8 cellular contexts compared by ENCODE assay signal in the genomic region with DNA sequence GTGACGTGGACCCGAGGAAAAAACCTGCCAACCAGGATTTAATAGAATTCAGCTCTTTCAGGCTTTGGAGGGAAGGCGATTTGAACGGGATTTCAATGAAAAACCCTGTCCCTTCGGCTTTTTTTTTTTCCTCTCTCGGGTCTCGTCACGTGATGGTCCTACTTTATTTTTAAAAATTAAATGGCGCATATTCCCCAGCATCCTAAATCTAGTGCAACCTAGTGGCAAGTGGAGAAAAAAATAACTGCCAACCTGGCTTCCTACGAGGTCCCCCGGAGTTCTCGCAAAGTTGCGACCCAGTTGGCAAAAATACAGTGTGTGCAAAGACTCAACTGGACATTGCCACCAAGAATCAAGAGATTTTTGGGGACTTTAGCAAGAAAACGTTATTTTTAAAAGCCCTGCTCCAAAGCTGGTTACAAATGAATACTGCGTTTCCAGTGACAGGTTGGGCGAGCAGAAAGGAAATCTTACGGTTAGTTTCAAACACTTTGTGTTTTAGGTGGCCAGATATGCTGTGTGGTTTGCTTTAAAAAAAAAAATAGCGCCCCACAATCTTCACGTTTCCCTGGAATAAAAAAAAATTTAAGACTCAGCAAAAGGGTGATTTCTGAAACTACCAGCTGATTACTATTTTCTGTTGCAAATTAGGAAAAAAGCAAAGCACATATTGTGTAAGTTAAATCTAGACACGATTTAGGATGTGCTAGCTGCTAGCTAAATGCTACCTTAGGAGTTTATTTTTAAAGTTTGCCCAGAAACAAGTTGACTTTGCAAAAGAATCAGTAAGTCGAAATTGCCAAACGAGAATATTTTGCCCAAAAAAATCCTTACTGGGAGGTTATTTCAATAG. TPM values are rescaled to one million over a fixed set of nuclear protein-coding genes. Genes with fewer than 3 reads are reported as not detected.
DNase-seq lines count a peak whose midpoint lies in the region; TF ChIP-seq lines count a peak whose summit lies in the region.

No MANE protein-coding gene starts in this region.

- H3K27ac ChIP-seq in ACC112 (ENCODE audit: low read depth, low read length) (peak overlapping the region; percentile 97), stomach (peak overlapping the region; percentile 98 to 99 (median 99))

- H3K79me2 ChIP-seq in ACC112 (ENCODE audit: control insufficient read depth, insufficient read depth, low read length, unreplicated experiment) = peaks cover 32% of the 10 kb centered on the region

- H3K4me3 ChIP-seq in ACC112 (ENCODE audit: low read depth, low read length) (peak overlapping the region; percentile 89), stomach (peak overlapping the region; percentile 69 to 94 (median 87))

- no peaks in the 10 kb centered on the region; the same call in 1 of the 2 replicates for H3K36me3 ChIP-seq in ACC112 (ENCODE audit: insufficient read depth, low read length)
- peaks cover 5 to 8% (median 7%) of the 10 kb centered on the region in 4 donors for H3K36me3 ChIP-seq in stomach

- TF ChIP-seq CTCF in GM12873 (IDR thresholded peaks at IDR 0.05; ENCODE audit: insufficient read depth, low read depth, low read length, missing control alignments) (peak; percentile 48), stomach (IDR thresholded peaks at IDR 0.05) (peak in 4 of 7 experiments; percentile 11 to 48 (median 42))

- intact Hi-C loops in stomach (cut with DNase I; ENCODE audit: low total_unique reads) = no loop called here

- H2AFZ ChIP-seq in ACC112 (ENCODE audit: low read length, unreplicated experiment) = peak overlapping the region; percentile 99

- no peak for TF ChIP-seq EP300 in stomach (IDR thresholded peaks at IDR 0.05)

- TF ChIP-seq POLR2A in stomach (IDR thresholded peaks at IDR 0.05) = no peak

- peak; percentile 80 for DNase-seq in NCI-H1092 treated with DMSO at 0.1 percent for 48 hours (lab: John Stamatoyannopoulos, UW)
- peak; percentile 37 to 72 for DNase-seq in SW 1271 (lab: John Stamatoyannopoulos, UW)
- DNase-seq in cerebellar cortex (ENCODE audit: low spot score) = peak; percentile 78
- peak; percentile 67 for DNase-seq in kidney tubule cell (ENCODE audit: low spot score)
- no peak for DNase-seq in stomach
- DNase-seq in cortex of kidney (lab: John Stamatoyannopoulos, UW) = no peak

- H3K27me3 ChIP-seq in ACC112 (ENCODE audit: insufficient read depth, low read length) = no peaks in the 10 kb centered on the region
- no peaks in the 10 kb centered on the region for H3K27me3 ChIP-seq in stomach

- H3K4me1 ChIP-seq in ACC112 (ENCODE audit: control insufficient read depth, insufficient read depth, low read length, unreplicated experiment) = peaks cover 19% of the 10 kb centered on the region
- peaks cover 21 to 49% (median 30%) of the 10 kb centered on the region in 4 donors for H3K4me1 ChIP-seq in stomach

- no peaks in the 10 kb centered on the region for H3K9me3 ChIP-seq in stomach

- WGBS in stomach, 5 donors = 6 to 7% (median 7%) methylated on average over 22 of the region's 22 CpGs

RNA-seq across cellular contexts. Expression of a gene that starts 0.7 kb away (rescaled TPM):
- total RNA-seq in stomach = 10 to 100 TPM; 36.9 to 65.3 (median 57.1) TPM
- polyA plus RNA-seq in stomach = 10 to 100 TPM; 15.5 to 24.6 (median 16.1) TPM

RNA-seq across cellular contexts. Expression of a gene that starts 6.4 kb away (rescaled TPM):
- total RNA-seq in stomach = 100 to 1,000 TPM in 1 of 5 donors, 10 to 100 TPM in 4; 26.2 to 286 (median 28.6) TPM
- 10 to 100 TPM in 1 of 3 donors, 1 to 10 TPM in 2; 6.7 to 13.9 (median 8.1) TPM for polyA plus RNA-seq in stomach

Comparison
In these comparisons a context has a peak if more than half of its experiments do, and no peak if none do; other contexts are left out.
1. DNase-seq: peak in NCI-H1092 treated with DMSO at 0.1 percent for 48 hours (single experiment), SW 1271 (2 of 2), cerebellar cortex (single experiment) and kidney tubule cell (single experiment); none in stomach (single experiment) and cortex of kidney (single experiment).